Comparison of ENCODE assay signal across 33 cellular contexts in genomic region chr12:10136637-10137205, GRCh38. TPM values are rescaled to one million over a fixed set of nuclear protein-coding genes. Genes with fewer than 3 reads are reported as not detected.
A peak's percentile ranks its signal among the peaks of the same experiment; 100 is the strongest.
DNase-seq lines count a peak whose midpoint lies in the region; ATAC-seq, FAIRE-seq and TF ChIP-seq lines count a peak whose summit lies in the region.
"Had no signal": no experiment of that assay in that cellular context is flagged by ENCODE, and none has a peak within 500 bp of the region (broad histone marks: within the 10 kb centered on the region; RNA-seq: fewer than 3 reads in every experiment).

No MANE protein-coding gene starts in this region.

- H3K9ac ChIP-seq in HepG2 (ENCODE audit: insufficient read depth, low read depth, low read length), result no peak overlapping the region

- H3K9me3 Mint-ChIP-seq in activated naive CD8-positive, alpha-beta T cell treated with anti-CD3 and anti-CD28 coated beads for 36 hours, result no peaks in the 10 kb centered on the region
- H3K9me3 Mint-ChIP-seq: activated naive CD4-positive, alpha-beta T cell treated with anti-CD3 and anti-CD28 coated beads, Interleukin-2, amount 50 U/mL, for 72 hours; CD8-positive, alpha-beta T cell; central memory CD8-positive, alpha-beta T cell had no signal

- H3K36me3 ChIP-seq in MG63 (no peaks in the 10 kb centered on the region), HepG2 (replicated peaks in 1 of 2; ENCODE audit: control insufficient read depth in 1 of 2, insufficient read depth in 2 of 2, low read length in 2 of 2) (no peaks in the 10 kb centered on the region)
- H3K36me3 ChIP-seq: ascending aorta, WERI-Rb-1 had no signal

- H3K27ac Mint-ChIP-seq in activated naive CD8-positive, alpha-beta T cell treated with anti-CD3 and anti-CD28 coated beads for 36 hours, result no peak overlapping the region
- H3K27ac Mint-ChIP-seq: activated CD8-positive, alpha-beta memory T cell treated with anti-CD3 and anti-CD28 coated beads, Interleukin-2, amount 10 ng/mL, durations not matched to agents 7 days and 5 days; activated naive CD4-positive, alpha-beta T cell treated with anti-CD3 and anti-CD28 coated beads, Interleukin-2, amount 50 U/mL, for 72 hours; CD8-positive, alpha-beta T cell; type B pancreatic cell had no signal

- TF ChIP-seq CTCF in HepG2 (CRISPR knock-in tag; IDR thresholded peaks at IDR 0.05), result no peak

- no peak for TF ChIP-seq RAD21 in HepG2 (CRISPR knock-in tag; IDR thresholded peaks at IDR 0.05)

- DNase-seq in NCI-H1092 (lab: John Stamatoyannopoulos, UW), result peak; percentile 8
- no peak for DNase-seq in NCI-H1092 treated with DMSO at 0.1 percent for 48 hours (lab: John Stamatoyannopoulos, UW)
- peak; percentile 3 for DNase-seq in MG63
- DNase-seq in NCI-H748 (lab: John Stamatoyannopoulos, UW; ENCODE audit: unreplicated experiment), result peak; percentile 74
- DNase-seq in HepG2 (ENCODE audit: low spot score), result peak; percentile 4
- no peak for DNase-seq in activated naive CD8-positive, alpha-beta T cell treated with anti-CD3 and anti-CD28 coated beads for 36 hours
- DNase-seq: 8988T; activated CD4-positive, alpha-beta T cell treated with anti-CD3 and anti-CD28 coated beads, Interleukin-2, amount 50 U/mL, for 1 hour; activated CD8-positive, alpha-beta memory T cell treated with anti-CD3 and anti-CD28 coated beads, Interleukin-2, amount 10 ng/mL, durations not matched to agents 7 days and 5 days; AML-193; CD8-positive, alpha-beta T cell; dorsolateral prefrontal cortex; GF-D8; glutamatergic neuron; IMR-90; mammary epithelial cell; NCI-H187; NCI-H526 treated with DMSO at 0.1 percent for 48 hours; occipital lobe; T-helper 9 cell; WERI-Rb-1 had no signal

- 40% methylated on average over 12 of the region's 13 CpGs for WGBS in HepG2 (ENCODE audit: low lambda C conversion rate)

- no peak overlapping the region for H2AFZ ChIP-seq in HepG2 (ENCODE audit: low read length)

- no peak for TF ChIP-seq POLR2A in HepG2 (IDR thresholded peaks at IDR 0.05; ENCODE audit: insufficient read depth in 1 of 2, low read depth in 2 of 2, low read length in 2 of 2)

- POLR2A ChIA-PET in HepG2 (lab: Yijun Ruan, JAX), result no interaction called here

- BruUV-seq in HepG2 (replicated peaks; lab: Mats Ljungman, UMichigan), result no TSS peak

- H3K4me3 Mint-ChIP-seq in activated naive CD8-positive, alpha-beta T cell treated with anti-CD3 and anti-CD28 coated beads for 36 hours, result no peak overlapping the region
- H3K4me3 Mint-ChIP-seq: activated CD8-positive, alpha-beta memory T cell treated with anti-CD3 and anti-CD28 coated beads, Interleukin-2, amount 10 ng/mL, durations not matched to agents 7 days and 5 days; CD8-positive, alpha-beta T cell; central memory CD8-positive, alpha-beta T cell; type B pancreatic cell had no signal

- H3K4me1 ChIP-seq in HepG2 (ENCODE audit: insufficient read depth, low read length), result 0 out of 2 replicates have a peak, but pooled peaks cover 6% of the 10 kb centered on the region
- H3K4me1 ChIP-seq: ascending aorta had no signal

- H3K36me3 Mint-ChIP-seq in activated naive CD8-positive, alpha-beta T cell treated with anti-CD3 and anti-CD28 coated beads for 36 hours, result no peaks in the 10 kb centered on the region
- H3K36me3 Mint-ChIP-seq: activated CD8-positive, alpha-beta memory T cell treated with anti-CD3 and anti-CD28 coated beads, Interleukin-2, amount 10 ng/mL, durations not matched to agents 7 days and 5 days; activated naive CD4-positive, alpha-beta T cell treated with anti-CD3 and anti-CD28 coated beads, Interleukin-2, amount 50 U/mL, for 72 hours; CD8-positive, alpha-beta T cell; type B pancreatic cell had no signal

- H3K9me3 ChIP-seq in MG63 (no peaks in the 10 kb centered on the region), HepG2 (ENCODE audit: low read length) (no peaks in the 10 kb centered on the region)
- H3K9me3 ChIP-seq: ascending aorta had no signal

- no peaks in the 10 kb centered on the region for H3K79me2 ChIP-seq in HepG2 (ENCODE audit: insufficient read depth, low read length)

- CTCF ChIA-PET in HepG2 (lab: Yijun Ruan, JAX; ENCODE audit: low intra/inter-chr PET ratio, low total read pairs), result no interaction called here

- TF ChIP-seq EP300 in HepG2 (IDR thresholded peaks at IDR 0.05; ENCODE audit: low read depth in 2 of 2, low read length in 2 of 2) (no peak), HepG2 (CRISPR knock-in tag; IDR thresholded peaks at IDR 0.05; ENCODE audit: borderline replicate concordance) (no peak)

- no peak overlapping the region for H3K27ac ChIP-seq in HepG2 (ENCODE audit: extremely low read length, insufficient read depth, low read length)
- H3K27ac ChIP-seq: ascending aorta, dorsolateral prefrontal cortex, WERI-Rb-1 had no signal

- ATAC-seq in HepG2 (no peak), HG03025 (IDR thresholded peaks at IDR 0.05; ENCODE audit: low FRiP score, unreplicated experiment) (no peak), HG02840 (IDR thresholded peaks at IDR 0.05; ENCODE audit: low FRiP score, unreplicated experiment) (no peak)
- ATAC-seq: activated CD8-positive, alpha-beta memory T cell treated with anti-CD3 and anti-CD28 coated beads, Interleukin-2, amount 10 ng/mL, durations not matched to agents 7 days and 5 days; activated naive CD4-positive, alpha-beta T cell treated with anti-CD3 and anti-CD28 coated beads, Interleukin-2, amount 50 U/mL, for 72 hours; CD8-positive, alpha-beta T cell had no signal

- H3K27me3 ChIP-seq in MG63, result no peaks in the 10 kb centered on the region
- no peaks in the 10 kb centered on the region; a peak in 1 of 5 replicates for H3K27me3 ChIP-seq in HepG2 (ENCODE audit: control insufficient read depth in 1 of 2, insufficient read depth in 2 of 2, low read length in 2 of 2)
- H3K27me3 ChIP-seq: ascending aorta had no signal

- H3K4me3 ChIP-seq in MG63 (no peak overlapping the region), HepG2 (replicated peaks in 1 of 3; ENCODE audit: insufficient read depth in 1 of 3, low read depth in 2 of 3, low read length in 3 of 3) (no peak overlapping the region)
- H3K4me3 ChIP-seq: ascending aorta, dorsolateral prefrontal cortex had no signal

- peaks cover 10% of the 10 kb centered on the region for H3K27me3 Mint-ChIP-seq in activated naive CD8-positive, alpha-beta T cell treated with anti-CD3 and anti-CD28 coated beads for 36 hours
- H3K27me3 Mint-ChIP-seq: central memory CD8-positive, alpha-beta T cell; type B pancreatic cell had no signal

- no peak for FAIRE-seq in HepG2 (lab: Jason Lieb, UNC)
- FAIRE-seq: endothelial cell of umbilical vein, GM18507 had no signal

- H3K4me1 Mint-ChIP-seq in activated naive CD8-positive, alpha-beta T cell treated with anti-CD3 and anti-CD28 coated beads for 36 hours, result peaks cover 2% of the 10 kb centered on the region
- H3K4me1 Mint-ChIP-seq: central memory CD8-positive, alpha-beta T cell had no signal

- in situ Hi-C loops in HepG2 (cut with HindIII; ENCODE audit: extremely low pct_ligation_motif_present, low pct_unique_long_range_greater_than_20kb), result loop anchor here (10.0 kb wide), 1 partner anchor 382 kb away; no protein-coding TSS in a partner anchor

- intact Hi-C loops in HepG2 (cut with micrococcal nuclease; ENCODE audit: unreplicated experiment), result loop anchor here (1.0 kb wide), 1 partner anchor 126 kb away; the partner anchor contains the start of gene CLEC12B

- no peaks in the 10 kb centered on the region for H4K20me1 ChIP-seq in HepG2 (ENCODE audit: insufficient read depth, low read length)

- H3K4me2 ChIP-seq in HepG2 (ENCODE audit: low read depth, low read length), result no peak overlapping the region

RNA-seq across cellular contexts. Expression of gene CLEC7A, which starts 6.7 kb away (rescaled TPM):
- total RNA-seq in MG63 (2014; rRNA removed; shearing (Covaris generic); ENCODE audit: low replicate concordance), result not detected in 2 replicates
- total RNA-seq in HepG2 (2016; rRNA removed; fragmentation: Illumina TruSeq; extraction: Trizol), result not detected in 2 replicates
- total RNA-seq in HepG2 (2016; cell fraction: cytosol; rRNA removed; fragmentation: Illumina TruSeq; extraction: Trizol; ENCODE audit: low read depth), result not detected in 2 replicates
- total RNA-seq in HepG2 (2016; cell fraction: insoluble cytoplasmic fraction; rRNA removed; fragmentation: Illumina TruSeq; extraction: Trizol), result not detected in 2 replicates
- not detected in 2 replicates for total RNA-seq in HepG2 (2016; cell fraction: membrane; rRNA removed; fragmentation: Illumina TruSeq; extraction: Trizol)
- total RNA-seq in HepG2 (2016; cell fraction: nucleus; rRNA removed; fragmentation: Illumina TruSeq; extraction: Trizol), result not detected in 2 replicates
- polyA plus RNA-seq in HepG2 (2011; rRNA removed), result not detected in 2 replicates
- polyA plus RNA-seq in HepG2 (2011; cell fraction: cytosol; rRNA removed), result not detected in 2 replicates
- not detected in 2 replicates for polyA plus RNA-seq in HepG2 (2011; cell fraction: nucleus; rRNA removed)
- not detected in 2 replicates for polyA plus RNA-seq in HepG2 (2012)
- polyA plus RNA-seq in HepG2 (2016; cell fraction: cytosol; fragmentation: Illumina TruSeq; extraction: Trizol; ENCODE audit: low read depth), result not detected in 2 replicates
- polyA plus RNA-seq in HepG2 (2016; cell fraction: insoluble cytoplasmic fraction; fragmentation: Illumina TruSeq; extraction: Trizol; ENCODE audit: low read depth), result not detected in 2 replicates
- polyA plus RNA-seq in HepG2 (2016; cell fraction: membrane; fragmentation: Illumina TruSeq; extraction: Trizol; ENCODE audit: low read depth), result not detected in 2 replicates
- polyA plus RNA-seq in HepG2 (2016; cell fraction: nucleus; fragmentation: Illumina TruSeq; extraction: Trizol; ENCODE audit: insufficient read depth, low read depth), result not detected in 2 replicates
- polyA minus RNA-seq in HepG2 (2011; rRNA and poly(A)+ RNA removed; ENCODE audit: low replicate concordance), result not detected in 2 replicates
- not detected in 2 replicates for polyA minus RNA-seq in HepG2 (2011; cell fraction: cytosol; rRNA and poly(A)+ RNA removed)
- polyA minus RNA-seq in HepG2 (2011; cell fraction: nucleus; rRNA and poly(A)+ RNA removed), result not detected in 2 replicates
- total RNA-seq in activated naive CD8-positive, alpha-beta T cell treated with anti-CD3 and anti-CD28 coated beads for 36 hours, result not detected
- total RNA-seq: endothelial cell of umbilical vein, IMR-90, mammary epithelial cell, myocyte, OCI-LY7 had no signal
- polyA plus RNA-seq: endothelial cell of umbilical vein, IMR-90 had no signal

RNA-seq across cellular contexts. Expression of gene OLR1, which starts 35.2 kb away (rescaled TPM):
- total RNA-seq in MG63 (2014; rRNA removed; shearing (Covaris generic); ENCODE audit: low replicate concordance), result 8.6 and 15.3 TPM in 2 replicates
- not detected in 2 replicates for total RNA-seq in HepG2 (2016; rRNA removed; fragmentation: Illumina TruSeq; extraction: Trizol)
- not detected in 2 replicates for total RNA-seq in HepG2 (2016; cell fraction: cytosol; rRNA removed; fragmentation: Illumina TruSeq; extraction: Trizol; ENCODE audit: low read depth)
- total RNA-seq in HepG2 (2016; cell fraction: insoluble cytoplasmic fraction; rRNA removed; fragmentation: Illumina TruSeq; extraction: Trizol), result not detected in 2 replicates
- total RNA-seq in HepG2 (2016; cell fraction: membrane; rRNA removed; fragmentation: Illumina TruSeq; extraction: Trizol), result not detected in 2 replicates
- not detected in 2 replicates for total RNA-seq in HepG2 (2016; cell fraction: nucleus; rRNA removed; fragmentation: Illumina TruSeq; extraction: Trizol)
- not detected in 2 replicates for polyA plus RNA-seq in HepG2 (2011; rRNA removed)
- 0.04 TPM in 1 of 2 replicates, not detected in the other for polyA plus RNA-seq in HepG2 (2011; cell fraction: cytosol; rRNA removed)
- not detected in 2 replicates for polyA plus RNA-seq in HepG2 (2011; cell fraction: nucleus; rRNA removed)
- not detected in 2 replicates for polyA plus RNA-seq in HepG2 (2012)
- polyA plus RNA-seq in HepG2 (2016; cell fraction: cytosol; fragmentation: Illumina TruSeq; extraction: Trizol; ENCODE audit: low read depth), result not detected in 2 replicates
- polyA plus RNA-seq in HepG2 (2016; cell fraction: insoluble cytoplasmic fraction; fragmentation: Illumina TruSeq; extraction: Trizol; ENCODE audit: low read depth), result not detected in 2 replicates
- polyA plus RNA-seq in HepG2 (2016; cell fraction: membrane; fragmentation: Illumina TruSeq; extraction: Trizol; ENCODE audit: low read depth), result not detected in 2 replicates
- polyA plus RNA-seq in HepG2 (2016; cell fraction: nucleus; fragmentation: Illumina TruSeq; extraction: Trizol; ENCODE audit: insufficient read depth, low read depth), result not detected in 2 replicates
- 38.5 TPM in 1 of 2 replicates, not detected in the other for polyA minus RNA-seq in HepG2 (2011; rRNA and poly(A)+ RNA removed; ENCODE audit: low replicate concordance)
- polyA minus RNA-seq in HepG2 (2011; cell fraction: cytosol; rRNA and poly(A)+ RNA removed), result 0.59 and 0.62 TPM in 2 replicates
- 0.52 TPM in 1 of 2 replicates, not detected in the other for polyA minus RNA-seq in HepG2 (2011; cell fraction: nucleus; rRNA and poly(A)+ RNA removed)
- total RNA-seq in activated naive CD8-positive, alpha-beta T cell treated with anti-CD3 and anti-CD28 coated beads for 36 hours, result not detected
- total RNA-seq: activated CD8-positive, alpha-beta memory T cell treated with anti-CD3 and anti-CD28 coated beads, Interleukin-2, amount 10 ng/mL, durations not matched to agents 7 days and 5 days; activated naive CD4-positive, alpha-beta T cell treated with anti-CD3 and anti-CD28 coated beads, Interleukin-2, amount 50 U/mL, for 72 hours; CD8-positive, alpha-beta T cell; endothelial cell of umbilical vein; kidney epithelial cell; myocyte; OCI-LY7; skeletal muscle tissue had no signal
- polyA plus RNA-seq: endothelial cell of umbilical vein had no signal

RNA-seq across cellular contexts. Expression of gene CLEC1A, which starts 37.9 kb away (rescaled TPM):
- 0.30 TPM in 1 of 2 replicates, not detected in the other for total RNA-seq in MG63 (2014; rRNA removed; shearing (Covaris generic); ENCODE audit: low replicate concordance)
- not detected in 2 replicates for total RNA-seq in HepG2 (2016; rRNA removed; fragmentation: Illumina TruSeq; extraction: Trizol)
- not detected in 2 replicates for total RNA-seq in HepG2 (2016; cell fraction: cytosol; rRNA removed; fragmentation: Illumina TruSeq; extraction: Trizol; ENCODE audit: low read depth)
- total RNA-seq in HepG2 (2016; cell fraction: insoluble cytoplasmic fraction; rRNA removed; fragmentation: Illumina TruSeq; extraction: Trizol), result not detected in 2 replicates
- total RNA-seq in HepG2 (2016; cell fraction: membrane; rRNA removed; fragmentation: Illumina TruSeq; extraction: Trizol), result not detected in 2 replicates
- not detected in 2 replicates for total RNA-seq in HepG2 (2016; cell fraction: nucleus; rRNA removed; fragmentation: Illumina TruSeq; extraction: Trizol)
- polyA plus RNA-seq in HepG2 (2011; rRNA removed), result not detected in 2 replicates
- not detected in 2 replicates for polyA plus RNA-seq in HepG2 (2011; cell fraction: cytosol; rRNA removed)
- polyA plus RNA-seq in HepG2 (2011; cell fraction: nucleus; rRNA removed), result not detected in 2 replicates
- not detected in 2 replicates for polyA plus RNA-seq in HepG2 (2012)
- not detected in 2 replicates for polyA plus RNA-seq in HepG2 (2016; cell fraction: cytosol; fragmentation: Illumina TruSeq; extraction: Trizol; ENCODE audit: low read depth)
- not detected in 2 replicates for polyA plus RNA-seq in HepG2 (2016; cell fraction: insoluble cytoplasmic fraction; fragmentation: Illumina TruSeq; extraction: Trizol; ENCODE audit: low read depth)
- not detected in 2 replicates for polyA plus RNA-seq in HepG2 (2016; cell fraction: membrane; fragmentation: Illumina TruSeq; extraction: Trizol; ENCODE audit: low read depth)
- not detected in 2 replicates for polyA plus RNA-seq in HepG2 (2016; cell fraction: nucleus; fragmentation: Illumina TruSeq; extraction: Trizol; ENCODE audit: insufficient read depth, low read depth)
- polyA minus RNA-seq in HepG2 (2011; rRNA and poly(A)+ RNA removed; ENCODE audit: low replicate concordance), result not detected in 2 replicates
- polyA minus RNA-seq in HepG2 (2011; cell fraction: cytosol; rRNA and poly(A)+ RNA removed), result not detected in 2 replicates
- polyA minus RNA-seq in HepG2 (2011; cell fraction: nucleus; rRNA and poly(A)+ RNA removed), result not detected in 2 replicates
- total RNA-seq in activated naive CD8-positive, alpha-beta T cell treated with anti-CD3 and anti-CD28 coated beads for 36 hours, result not detected
- total RNA-seq: activated CD8-positive, alpha-beta memory T cell treated with anti-CD3 and anti-CD28 coated beads, Interleukin-2, amount 10 ng/mL, durations not matched to agents 7 days and 5 days; activated naive CD4-positive, alpha-beta T cell treated with anti-CD3 and anti-CD28 coated beads, Interleukin-2, amount 50 U/mL, for 72 hours; CD8-positive, alpha-beta T cell; IMR-90; mammary epithelial cell; myocyte; OCI-LY7 had no signal
- polyA plus RNA-seq: IMR-90, mammary epithelial cell had no signal

RNA-seq across cellular contexts. Expression of gene TMEM52B, which starts 42.1 kb away (rescaled TPM):
- not detected in 2 replicates for total RNA-seq in MG63 (2014; rRNA removed; shearing (Covaris generic); ENCODE audit: low replicate concordance)
- total RNA-seq in HepG2 (2016; rRNA removed; fragmentation: Illumina TruSeq; extraction: Trizol), result not detected in 2 replicates
- total RNA-seq in HepG2 (2016; cell fraction: cytosol; rRNA removed; fragmentation: Illumina TruSeq; extraction: Trizol; ENCODE audit: low read depth), result not detected in 2 replicates
- not detected in 2 replicates for total RNA-seq in HepG2 (2016; cell fraction: insoluble cytoplasmic fraction; rRNA removed; fragmentation: Illumina TruSeq; extraction: Trizol)
- not detected in 2 replicates for total RNA-seq in HepG2 (2016; cell fraction: membrane; rRNA removed; fragmentation: Illumina TruSeq; extraction: Trizol)
- not detected in 2 replicates for total RNA-seq in HepG2 (2016; cell fraction: nucleus; rRNA removed; fragmentation: Illumina TruSeq; extraction: Trizol)
- polyA plus RNA-seq in HepG2 (2011; rRNA removed), result not detected in 2 replicates
- polyA plus RNA-seq in HepG2 (2011; cell fraction: cytosol; rRNA removed), result not detected in 2 replicates
- polyA plus RNA-seq in HepG2 (2011; cell fraction: nucleus; rRNA removed), result not detected in 2 replicates
- not detected in 2 replicates for polyA plus RNA-seq in HepG2 (2012)
- not detected in 2 replicates for polyA plus RNA-seq in HepG2 (2016; cell fraction: cytosol; fragmentation: Illumina TruSeq; extraction: Trizol; ENCODE audit: low read depth)
- polyA plus RNA-seq in HepG2 (2016; cell fraction: insoluble cytoplasmic fraction; fragmentation: Illumina TruSeq; extraction: Trizol; ENCODE audit: low read depth), result not detected in 2 replicates
- polyA plus RNA-seq in HepG2 (2016; cell fraction: membrane; fragmentation: Illumina TruSeq; extraction: Trizol; ENCODE audit: low read depth), result not detected in 2 replicates
- polyA plus RNA-seq in HepG2 (2016; cell fraction: nucleus; fragmentation: Illumina TruSeq; extraction: Trizol; ENCODE audit: insufficient read depth, low read depth), result not detected in 2 replicates
- polyA minus RNA-seq in HepG2 (2011; rRNA and poly(A)+ RNA removed; ENCODE audit: low replicate concordance), result 8.1 TPM in 1 of 2 replicates, not detected in the other
- not detected in 2 replicates for polyA minus RNA-seq in HepG2 (2011; cell fraction: cytosol; rRNA and poly(A)+ RNA removed)
- not detected in 2 replicates for polyA minus RNA-seq in HepG2 (2011; cell fraction: nucleus; rRNA and poly(A)+ RNA removed)
- not detected for total RNA-seq in activated naive CD8-positive, alpha-beta T cell treated with anti-CD3 and anti-CD28 coated beads for 36 hours
- total RNA-seq: activated CD8-positive, alpha-beta memory T cell treated with anti-CD3 and anti-CD28 coated beads, Interleukin-2, amount 10 ng/mL, durations not matched to agents 7 days and 5 days; activated naive CD4-positive, alpha-beta T cell treated with anti-CD3 and anti-CD28 coated beads, Interleukin-2, amount 50 U/mL, for 72 hours; ascending aorta; CD8-positive, alpha-beta T cell; kidney epithelial cell; mammary epithelial cell; myocyte had no signal
- polyA plus RNA-seq: endothelial cell of umbilical vein, mammary epithelial cell had no signal

Comparison
In these comparisons a context has a peak if more than half of its experiments do, and no peak if none do; other contexts are left out.
1. DNase-seq: peak in NCI-H1092 (single experiment), MG63 (single experiment), NCI-H748 (single experiment) and HepG2 (single experiment); none in NCI-H1092 treated with DMSO at 0.1 percent for 48 hours (single experiment) and activated naive CD8-positive, alpha-beta T cell treated with anti-CD3 and anti-CD28 coated beads for 36 hours (single experiment).